ENCODE assay signal across 8 cellular contexts in genomic region chr11:13384837-13385417, GRCh38.
A peak's percentile ranks its signal among the peaks of the same experiment; 100 is the strongest.
DNase-seq lines count a peak whose midpoint lies in the region; ATAC-seq and FAIRE-seq lines count a peak whose summit lies in the region.

No MANE protein-coding gene starts in this region.

- DNase-seq in DMS114 treated with DMSO at 0.1 percent for 48 hours (lab: John Stamatoyannopoulos, UW; ENCODE audit: unreplicated experiment) (peak; percentile 32), NCI-H2227 treated with DMSO at 0.1 percent for 48 hours (lab: John Stamatoyannopoulos, UW) (peak; percentile 59), head of caudate nucleus (peak in 23 of 42 donors; percentile 33 to 72 (median 50)), small intestine (peak; percentile 26), GDM1 (lab: John Stamatoyannopoulos, UW) (no peak)

- H3K36me3 Mint-ChIP-seq in activated T-helper 17 cell treated with anti-CD3 and anti-CD28 coated beads, Interleukin-2, amount 50 U/mL, for 72 hours (ENCODE audit: low read depth) = peaks cover 52% of the 10 kb centered on the region

- no peak overlapping the region for H3K4me3 Mint-ChIP-seq in activated T-helper 17 cell treated with anti-CD3 and anti-CD28 coated beads, Interleukin-2, amount 50 U/mL, for 72 hours

- no peaks in the 10 kb centered on the region for H3K9me3 Mint-ChIP-seq in activated T-helper 17 cell treated with anti-CD3 and anti-CD28 coated beads, Interleukin-2, amount 50 U/mL, for 72 hours

- H3K36me3 ChIP-seq in small intestine (ENCODE audit: control insufficient read depth in 2 of 2, insufficient read depth in 2 of 2, low read length in 2 of 2) = peaks cover 9 to 18% of the 10 kb centered on the region in 2 donors

- no peaks in the 10 kb centered on the region for H3K9me3 ChIP-seq in small intestine (ENCODE audit: control insufficient read depth, low read depth)

- H3K27ac Mint-ChIP-seq in activated T-helper 17 cell treated with anti-CD3 and anti-CD28 coated beads, Interleukin-2, amount 50 U/mL, for 72 hours = no peak overlapping the region

- 13 to 36% (median 22%) methylated on average over 3 of the region's 3 CpGs for WGBS in small intestine, 3 donors

- ATAC-seq in GM21723 (IDR thresholded peaks at IDR 0.05; ENCODE audit: unreplicated experiment) (peak; percentile 61), GM18511 (IDR thresholded peaks at IDR 0.05; ENCODE audit: unreplicated experiment) (no peak)
- ATAC-seq in activated T-helper 17 cell treated with anti-CD3 and anti-CD28 coated beads, Interleukin-2, amount 50 U/mL, for 72 hours (replicated peaks) = peak; percentile 12

- no peaks in the 10 kb centered on the region for H3K4me1 Mint-ChIP-seq in activated T-helper 17 cell treated with anti-CD3 and anti-CD28 coated beads, Interleukin-2, amount 50 U/mL, for 72 hours

- no peak overlapping the region for H3K27ac ChIP-seq in small intestine (ENCODE audit: low read depth in 1 of 2, low read length in 1 of 2)

- no peak for FAIRE-seq in small intestine (lab: Jason Lieb, UNC)

- H3K27me3 ChIP-seq in small intestine (ENCODE audit: control insufficient read depth in 2 of 2, insufficient read depth in 2 of 2, low read length in 2 of 2) = no peaks in the 10 kb centered on the region

- H3K27me3 Mint-ChIP-seq in activated T-helper 17 cell treated with anti-CD3 and anti-CD28 coated beads, Interleukin-2, amount 50 U/mL, for 72 hours = no peaks in the 10 kb centered on the region

- no peaks in the 10 kb centered on the region for H3K4me1 ChIP-seq in small intestine (ENCODE audit: control insufficient read depth in 2 of 2, insufficient read depth in 1 of 2, low read depth in 1 of 2, low read length in 1 of 2)

- intact Hi-C loops in head of caudate nucleus (cut with DNase I) = no loop called here

- H3K4me3 ChIP-seq in small intestine (ENCODE audit: low read depth in 1 of 2, low read length in 2 of 2) = no peak overlapping the region
